Comparison of ENCODE assay signal across 14 cellular contexts in the genomic region with DNA sequence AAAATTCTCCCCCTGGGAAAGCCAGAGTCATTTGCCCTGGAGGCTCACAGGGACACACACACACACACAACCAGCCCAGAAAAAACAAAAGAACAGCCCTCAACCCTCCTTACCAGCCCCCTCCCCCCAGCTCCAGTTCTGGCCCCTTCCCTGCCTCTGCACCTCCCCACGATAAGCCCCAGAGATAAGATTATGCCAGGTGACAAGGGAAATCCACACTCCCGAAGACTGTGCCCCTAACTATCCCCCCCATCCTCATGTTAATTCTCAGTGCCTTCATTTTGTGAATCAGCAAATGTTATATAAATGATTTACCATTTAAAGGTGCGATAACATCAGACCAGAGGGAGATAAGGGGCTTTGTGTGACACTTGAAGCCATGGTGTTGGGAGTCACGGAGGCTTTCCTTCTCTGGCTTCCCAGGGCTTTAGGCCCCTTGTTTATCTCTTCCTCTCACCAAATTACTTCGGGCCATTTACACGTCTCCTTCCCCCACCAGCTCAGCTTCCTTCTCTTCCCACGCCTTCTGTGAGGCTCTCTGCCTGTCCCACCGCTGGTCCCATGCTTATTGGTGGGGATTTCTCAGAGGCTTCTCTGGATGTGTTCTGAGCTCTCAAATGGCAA.
"Had no signal": no experiment of that assay in that cellular context is flagged by ENCODE, and none has a peak within 500 bp of the region (broad histone marks: within the 10 kb centered on the region; RNA-seq: fewer than 3 reads in every experiment).

No MANE protein-coding gene starts in this region.

- H3K4me3 ChIP-seq: pancreas, uterus had no signal

- H3K4me1 ChIP-seq: pancreas, uterus had no signal

- DNase-seq: activated CD4-positive, alpha-beta memory T cell treated with anti-CD3 and anti-CD28 coated beads, Interleukin-2, amount 10 ng/mL, durations not matched to agents 7 days and 5 days; activated CD4-positive, alpha-beta T cell treated with anti-CD3 and anti-CD28 coated beads for 36 hours; activated gamma-delta T cell treated with Interleukin-2 at 50 U/mL for 16 hours; activated naive CD8-positive, alpha-beta T cell treated with anti-CD3 and anti-CD28 coated beads for 36 hours; activated T-cell treated with anti-CD3 and anti-CD28 coated beads, Interleukin-2, amount 50 U/mL, for 72 hours; dorsolateral prefrontal cortex; glutamatergic neuron; immature natural killer cell; left cardiac atrium; stimulated activated CD4-positive, alpha-beta T cell treated with anti-CD3 and anti-CD28 coated beads, Interleukin-4, amount 100 ng/mL, for 1 hour; stimulated activated naive CD8-positive, alpha-beta T cell treated with anti-CD3 and anti-CD28 coated beads, Interleukin-15, amount 100 ng/mL, for 72 hours; uterus had no signal

- H3K36me3 ChIP-seq: esophagus muscularis mucosa, pancreas, uterus had no signal

- ATAC-seq: activated CD4-positive, alpha-beta T cell treated with anti-CD3 and anti-CD28 coated beads for 36 hours; stimulated activated naive CD8-positive, alpha-beta T cell treated with anti-CD3 and anti-CD28 coated beads, Interleukin-15, amount 100 ng/mL, for 72 hours had no signal

- H3K9me3 ChIP-seq: esophagus muscularis mucosa, pancreas, uterus had no signal

- H3K27ac ChIP-seq: dorsolateral prefrontal cortex, esophagus muscularis mucosa, pancreas, uterus had no signal
